Comparison of ENCODE assay signal across 22 cellular contexts in genomic region chr20:41748051-41748450, GRCh38.
"Had no signal": no experiment of that assay in that cellular context is flagged by ENCODE, and none has a peak within 500 bp of the region (broad histone marks: within the 10 kb centered on the region; RNA-seq: fewer than 3 reads in every experiment).

No MANE protein-coding gene starts in this region.

- H3K4me3 ChIP-seq: esophagus squamous epithelium, gastroesophageal sphincter, lung, right atrium auricular region, sigmoid colon, skin epidermis, suprapubic skin, thyroid gland, vagina had no signal

- H3K9me3 ChIP-seq: esophagus squamous epithelium, neutrophil, sigmoid colon, suprapubic skin, thyroid gland, vagina had no signal

- H3K4me3 Mint-ChIP-seq: effector memory CD8-positive, alpha-beta T cell; naive B cell; nephron; type B pancreatic cell had no signal

- H3K27me3 ChIP-seq: neutrophil, right atrium auricular region, sigmoid colon, thyroid gland, vagina had no signal

- H3K4me1 Mint-ChIP-seq: naive B cell, nephron had no signal

- ATAC-seq: effector memory CD8-positive, alpha-beta T cell; gastroesophageal sphincter; left colon; left ventricle myocardium superior had no signal

- H3K4me1 ChIP-seq: esophagus squamous epithelium, gastroesophageal sphincter, right atrium auricular region, sigmoid colon, suprapubic skin, thyroid gland, vagina had no signal

- H3K27ac Mint-ChIP-seq: effector memory CD8-positive, alpha-beta T cell; nephron had no signal

- H3K27ac ChIP-seq: esophagus squamous epithelium, gastroesophageal sphincter, neutrophil, right atrium auricular region, sigmoid colon, skin epidermis, suprapubic skin, thyroid gland, vagina had no signal

- H3K36me3 ChIP-seq: esophagus squamous epithelium, gastroesophageal sphincter, neutrophil, right atrium auricular region, sigmoid colon, suprapubic skin, thyroid gland, vagina had no signal

- DNase-seq: effector memory CD8-positive, alpha-beta T cell; esophagus squamous epithelium; foreskin fibroblast; glutamatergic neuron; left colon; left ventricle myocardium superior; mesenchymal stem cell; naive B cell; sigmoid colon; stimulated activated CD4-positive, alpha-beta T cell treated with anti-CD3 and anti-CD28 coated beads, Interleukin-2, amount 100 ng/mL, for 24 hours; stimulated activated CD4-positive, alpha-beta T cell treated with anti-CD3 and anti-CD28 coated beads, Interleukin-4, amount 100 ng/mL, for 4 hours; stimulated activated naive CD4-positive, alpha-beta T cell; thyroid gland had no signal

- H3K36me3 Mint-ChIP-seq: naive B cell, type B pancreatic cell had no signal

- H3K9me3 Mint-ChIP-seq: effector memory CD8-positive, alpha-beta T cell; type B pancreatic cell had no signal
